Comparison of ENCODE assay signal across 1 cellular context in genomic region chr18:3450358-3451107, GRCh38.
TF ChIP-seq lines count a peak whose summit lies in the region.

No MANE protein-coding gene starts in this region.

TF ChIP-seq in HepG2, 621 proteins besides CTCF, POLR2A, EP300 and RAD21 (continued from another document and continues in another):
- 0 out of 2 replicates have a peak, but pooled peaks have one; percentile 11 for TF ChIP-seq ZMAT3 (CRISPR knock-in tag; conservative IDR thresholded peaks at IDR 0.05)
- no peak for TF ChIP-seq NR1H2 (CRISPR knock-in tag; IDR thresholded peaks at IDR 0.05; ENCODE audit: borderline replicate concordance, low read depth)
- 0 out of 2 replicates have a peak, but pooled peaks have one; percentile 41 for TF ChIP-seq ZSCAN29 (CRISPR knock-in tag; conservative IDR thresholded peaks at IDR 0.05)
- TF ChIP-seq IKZF5 (CRISPR knock-in tag; IDR thresholded peaks at IDR 0.05) = no peak
- TF ChIP-seq SUZ12 (IDR thresholded peaks at IDR 0.05; ENCODE audit: low read depth, low read length) = no peak
- no peak; the same call in 1 of the 2 replicates for TF ChIP-seq THAP8 (CRISPR knock-in tag; IDR thresholded peaks at IDR 0.05; ENCODE audit: borderline replicate concordance)
- no peak for TF ChIP-seq NAIF1 (CRISPR knock-in tag; IDR thresholded peaks at IDR 0.05; ENCODE audit: borderline replicate concordance)
- TF ChIP-seq ZNF224 (CRISPR knock-in tag; IDR thresholded peaks at IDR 0.05) = no peak
- no peak for TF ChIP-seq RELA (CRISPR knock-in tag; IDR thresholded peaks at IDR 0.05)
- TF ChIP-seq JUND (CRISPR knock-in tag; IDR thresholded peaks at IDR 0.05) = no peak
- TF ChIP-seq ZNF142 (CRISPR knock-in tag; IDR thresholded peaks at IDR 0.05) = no peak
- TF ChIP-seq PITX1 (CRISPR knock-in tag; IDR thresholded peaks at IDR 0.05) = no peak
- no peak for TF ChIP-seq ZNF329 (CRISPR knock-in tag; IDR thresholded peaks at IDR 0.05; ENCODE audit: low read depth)
- TF ChIP-seq ELF1 (CRISPR knock-in tag; IDR thresholded peaks at IDR 0.05) = no peak
- TF ChIP-seq ZNF580 (CRISPR knock-in tag; IDR thresholded peaks at IDR 0.05; ENCODE audit: borderline replicate concordance, low read depth) = no peak
- TF ChIP-seq ZNF234 (CRISPR knock-in tag; conservative IDR thresholded peaks at IDR 0.05) = peak; percentile 73; the same call in 1 of the 2 replicates
- no peak for TF ChIP-seq AHR (CRISPR knock-in tag; IDR thresholded peaks at IDR 0.05)
- TF ChIP-seq ZFP82 (CRISPR knock-in tag; IDR thresholded peaks at IDR 0.05; ENCODE audit: borderline replicate concordance) = peak; percentile 27; the same call in 1 of the 2 replicates
- TF ChIP-seq HDAC1 (CRISPR knock-in tag; IDR thresholded peaks at IDR 0.05) = peak; percentile 35; the same call in 1 of the 2 replicates
- no peak for TF ChIP-seq REXO4 (CRISPR knock-in tag; IDR thresholded peaks at IDR 0.05; ENCODE audit: borderline replicate concordance)
- no peak for TF ChIP-seq ETV6 (CRISPR knock-in tag; conservative IDR thresholded peaks at IDR 0.05)
- no peak for TF ChIP-seq HOXD1 (CRISPR knock-in tag; IDR thresholded peaks at IDR 0.05)
- TF ChIP-seq SIX1 (CRISPR knock-in tag; IDR thresholded peaks at IDR 0.05; ENCODE audit: borderline replicate concordance) = no peak
- TF ChIP-seq TERF1 (CRISPR knock-in tag; IDR thresholded peaks at IDR 0.05) = no peak
- no peak for TF ChIP-seq WIZ (CRISPR knock-in tag; IDR thresholded peaks at IDR 0.05)
- TF ChIP-seq ZSCAN25 (CRISPR knock-in tag; IDR thresholded peaks at IDR 0.05) = no peak
- 0 out of 2 replicates have a peak, but pooled peaks have one; percentile 63 for TF ChIP-seq SATB2 (CRISPR knock-in tag; IDR thresholded peaks at IDR 0.05)
- TF ChIP-seq ZNF615 (CRISPR knock-in tag; IDR thresholded peaks at IDR 0.05; ENCODE audit: borderline replicate concordance) = no peak
- TF ChIP-seq ZNF121 (CRISPR knock-in tag; IDR thresholded peaks at IDR 0.05) = no peak
- TF ChIP-seq KDM3A (CRISPR knock-in tag; IDR thresholded peaks at IDR 0.05; ENCODE audit: low read depth) = no peak
- TF ChIP-seq ARID5B (CRISPR knock-in tag; IDR thresholded peaks at IDR 0.05) = 0 out of 2 replicates have a peak, but pooled peaks have one; percentile 13
- TF ChIP-seq KLF15 (CRISPR knock-in tag; IDR thresholded peaks at IDR 0.05; ENCODE audit: borderline replicate concordance) = no peak
- no peak for TF ChIP-seq PRDM10 (CRISPR knock-in tag; IDR thresholded peaks at IDR 0.05; ENCODE audit: low read depth)
- TF ChIP-seq ZNF343 (CRISPR knock-in tag; IDR thresholded peaks at IDR 0.05) = 0 out of 2 replicates have a peak, but pooled peaks have one; percentile 29
- peak; percentile 55 for TF ChIP-seq ZNF263 (CRISPR knock-in tag; IDR thresholded peaks at IDR 0.05)
- TF ChIP-seq SOX6 (IDR thresholded peaks at IDR 0.05) = no peak
- TF ChIP-seq SOX6 (CRISPR knock-in tag; IDR thresholded peaks at IDR 0.05) = 0 out of 2 replicates have a peak, but pooled peaks have one; percentile 6
- TF ChIP-seq SOX13 (IDR thresholded peaks at IDR 0.05) = no peak
- no peak for TF ChIP-seq SOX13 (CRISPR knock-in tag; conservative IDR thresholded peaks at IDR 0.05 in 1 of 2, IDR thresholded peaks at IDR 0.05 in 1 of 2)
- no peak for TF ChIP-seq NONO (IDR thresholded peaks at IDR 0.05)
- TF ChIP-seq NONO (CRISPR knock-in tag; conservative IDR thresholded peaks at IDR 0.05) = no peak; the same call in 1 of the 2 replicates
- TF ChIP-seq ZIK1 (CRISPR knock-in tag; IDR thresholded peaks at IDR 0.05; ENCODE audit: borderline replicate concordance, low read depth) = no peak
- peak; percentile 30 for TF ChIP-seq XRCC5 (optimal IDR thresholded peaks at IDR 0.05; ENCODE audit: low read length)
- TF ChIP-seq ZNF850 (CRISPR knock-in tag; conservative IDR thresholded peaks at IDR 0.05) = no peak
- no peak for TF ChIP-seq KAT8 (CRISPR knock-in tag; IDR thresholded peaks at IDR 0.05)
- TF ChIP-seq NRL (CRISPR knock-in tag; IDR thresholded peaks at IDR 0.05; ENCODE audit: borderline replicate concordance) = no peak
- 0 out of 2 replicates have a peak, but pooled peaks have one; percentile 24 for TF ChIP-seq HOXA3 (CRISPR knock-in tag; IDR thresholded peaks at IDR 0.05)
- no peak for TF ChIP-seq CHD2 (IDR thresholded peaks at IDR 0.05; ENCODE audit: low read depth, low read length)
- no peak for TF ChIP-seq FLYWCH1 (CRISPR knock-in tag; IDR thresholded peaks at IDR 0.05)
- TF ChIP-seq ZNF713 (CRISPR knock-in tag; IDR thresholded peaks at IDR 0.05) = no peak
- no peak for TF ChIP-seq HES4 (CRISPR knock-in tag; IDR thresholded peaks at IDR 0.05; ENCODE audit: borderline replicate concordance)
- no peak for TF ChIP-seq ZNF891 (CRISPR knock-in tag; IDR thresholded peaks at IDR 0.05)
- TF ChIP-seq MTF1 (CRISPR knock-in tag; IDR thresholded peaks at IDR 0.05) = no peak
- no peak for TF ChIP-seq U2AF2 (IDR thresholded peaks at IDR 0.05; ENCODE audit: low read depth, low read length)
